ENCODE assay signal across 1 cellular context in genomic region chr18:79789091-79789891, GRCh38.
TF ChIP-seq lines count a peak whose summit lies in the region.

No MANE protein-coding gene starts in this region.

TF ChIP-seq in SK-N-SH treated with all-trans-retinoic acid at 6 μM for 48 hours, 23 proteins besides CTCF, POLR2A, EP300 and RAD21 (continued from another document):
- TF ChIP-seq TSHZ2 (CRISPR knock-in tag; IDR thresholded peaks at IDR 0.05) (no peak), BACH2 (CRISPR knock-in tag; IDR thresholded peaks at IDR 0.05; ENCODE audit: borderline replicate concordance) (no peak), PATZ1 (CRISPR knock-in tag; IDR thresholded peaks at IDR 0.05; ENCODE audit: borderline replicate concordance) (no peak), GLIS3 (CRISPR knock-in tag; IDR thresholded peaks at IDR 0.05) (no peak), CSDC2 (CRISPR knock-in tag; IDR thresholded peaks at IDR 0.05) (no peak), CREB5 (CRISPR knock-in tag; IDR thresholded peaks at IDR 0.05; ENCODE audit: low read depth) (no peak), ZC3H10 (CRISPR knock-in tag; IDR thresholded peaks at IDR 0.05) (no peak), ESRRG (CRISPR knock-in tag; IDR thresholded peaks at IDR 0.05) (no peak), ZNF70 (CRISPR knock-in tag; IDR thresholded peaks at IDR 0.05) (no peak), PPARA (CRISPR knock-in tag; IDR thresholded peaks at IDR 0.05; ENCODE audit: borderline replicate concordance) (no peak), TCF4 (CRISPR knock-in tag; IDR thresholded peaks at IDR 0.05; ENCODE audit: borderline replicate concordance) (no peak), ZNF565 (CRISPR knock-in tag; conservative IDR thresholded peaks at IDR 0.05; ENCODE audit: low read depth) (no peak), ZNF8 (CRISPR knock-in tag; IDR thresholded peaks at IDR 0.05) (no peak), SNAI2 (CRISPR knock-in tag; IDR thresholded peaks at IDR 0.05) (no peak)
TF ChIP-seq in SK-N-SH treated with all-trans-retinoic acid at 6 μM for 48 hours: peak in this region for 0.
